9 cellular contexts compared by ENCODE assay signal in the genomic region with DNA sequence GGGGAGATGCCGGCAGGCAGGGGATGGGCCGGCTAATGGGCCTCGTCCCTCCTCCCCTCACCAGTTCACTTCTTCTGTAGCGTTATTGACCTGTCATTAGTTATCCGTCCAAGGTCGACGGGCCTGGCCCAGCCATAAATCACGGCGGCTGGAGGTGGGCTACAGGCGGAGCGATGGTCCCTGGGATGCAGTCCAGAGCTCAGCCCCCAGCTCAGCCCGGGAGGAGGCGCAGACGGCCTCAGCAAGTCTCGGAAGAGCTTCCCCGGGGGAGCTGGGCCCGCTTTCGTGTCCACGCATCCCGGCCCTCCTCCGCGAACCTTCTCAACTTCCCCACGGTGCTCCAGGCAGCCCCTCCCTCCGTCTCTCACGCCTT. TPM values are rescaled to one million over a fixed set of nuclear protein-coding genes. Genes with fewer than 3 reads are reported as not detected.
DNase-seq lines count a peak whose midpoint lies in the region; ATAC-seq and TF ChIP-seq lines count a peak whose summit lies in the region.
"Had no signal": no experiment of that assay in that cellular context is flagged by ENCODE, and none has a peak within 500 bp of the region (broad histone marks: within the 10 kb centered on the region; RNA-seq: fewer than 3 reads in every experiment).

No MANE protein-coding gene starts in this region.

- peaks cover 0 to 5% (median 0%) of the 10 kb centered on the region in 4 donors for H3K36me3 ChIP-seq in stomach
- H3K36me3 ChIP-seq: transverse colon had no signal

- no peaks in the 10 kb centered on the region for H3K9me3 Mint-ChIP-seq in activated T-cell treated with anti-CD3 and anti-CD28 coated beads, Interleukin-2, amount 50 U/mL, for 24 hours
- no peaks in the 10 kb centered on the region for H3K9me3 Mint-ChIP-seq in activated T-helper 1 cell treated with anti-CD3 and anti-CD28 coated beads, Interleukin-12 subunit alpha, Interleukin-12 subunit beta, Interleukin-2, Interleukin-4 antibody, amounts not matched to agents 30 ng/mL and 10 ng/mL and 1 ng/mL, durations not matched to agents 14 hours and 24 hours and 36 hours

- H3K27me3 ChIP-seq in stomach, result peaks cover 17 to 65% (median 46%) of the 10 kb centered on the region in 3 donors

- H3K4me3 ChIP-seq in stomach, result peak overlapping the region; percentile 50 to 63 (median 54)

- peaks cover 22% of the 10 kb centered on the region for H3K4me1 Mint-ChIP-seq in activated T-cell treated with anti-CD3 and anti-CD28 coated beads, Interleukin-2, amount 50 U/mL, for 24 hours (ENCODE audit: low read depth)
- H3K4me1 Mint-ChIP-seq in activated T-helper 1 cell treated with anti-CD3 and anti-CD28 coated beads, Interleukin-12 subunit alpha, Interleukin-12 subunit beta, Interleukin-2, Interleukin-4 antibody, amounts not matched to agents 30 ng/mL and 10 ng/mL and 1 ng/mL, durations not matched to agents 14 hours and 24 hours and 36 hours (ENCODE audit: low read depth), result no peaks in the 10 kb centered on the region

- peaks cover 0 to 13% (median 7%) of the 10 kb centered on the region in 4 donors for H3K9me3 ChIP-seq in stomach
- H3K9me3 ChIP-seq: transverse colon had no signal

- TF ChIP-seq POLR2A in stomach (IDR thresholded peaks at IDR 0.05), result no peak

- H3K27ac Mint-ChIP-seq in activated T-cell treated with anti-CD3 and anti-CD28 coated beads, Interleukin-2, amount 50 U/mL, for 24 hours, result no peak overlapping the region
- H3K27ac Mint-ChIP-seq in activated T-helper 1 cell treated with anti-CD3 and anti-CD28 coated beads, Interleukin-12 subunit alpha, Interleukin-12 subunit beta, Interleukin-2, Interleukin-4 antibody, amounts not matched to agents 30 ng/mL and 10 ng/mL and 1 ng/mL, durations not matched to agents 14 hours and 24 hours and 36 hours, result no peak overlapping the region

- DNase-seq in activated T-cell treated with anti-CD3 and anti-CD28 coated beads, Interleukin-2, amount 50 U/mL, for 24 hours, result no peak
- no peak for DNase-seq in activated T-cell treated with anti-CD3 and anti-CD28 coated beads, Interleukin-2, amount 50 U/mL, for 1 hour
- DNase-seq in activated T-helper 1 cell treated with anti-CD3 and anti-CD28 coated beads, Interleukin-12 subunit alpha, Interleukin-12 subunit beta, Interleukin-2, Interleukin-4 antibody, amounts not matched to agents 30 ng/mL and 10 ng/mL and 1 ng/mL, durations not matched to agents 14 hours and 24 hours and 36 hours (ENCODE audit: low spot score), result no peak
- DNase-seq in iPS-NIHi7 (ENCODE audit: extremely low spot score), result peak; percentile 34
- DNase-seq in stomach, result no peak
- no peak for DNase-seq in GM19240 (ENCODE audit: insufficient read length, low spot score)

- H3K4me1 ChIP-seq in stomach, result peaks cover 25 to 31% (median 30%) of the 10 kb centered on the region in 4 donors

- 2 to 10% (median 4%) methylated on average over 23 to 25 of the region's 25 CpGs for WGBS in stomach, 5 donors

- intact Hi-C loops in activated T-helper 1 cell treated with anti-CD3 and anti-CD28 coated beads, Interleukin-12 subunit alpha, Interleukin-12 subunit beta, Interleukin-2, Interleukin-4 antibody, amounts not matched to agents 30 ng/mL and 10 ng/mL and 1 ng/mL, durations not matched to agents 14 hours and 24 hours and 36 hours (cut with micrococcal nuclease), result loop anchor here (5.0 kb wide), 1 partner anchor 267 kb away; no protein-coding TSS in a partner anchor
- intact Hi-C loops in stomach (cut with DNase I; ENCODE audit: low total_unique reads), result no loop called here

- peak overlapping the region; percentile 74 for H3K4me3 Mint-ChIP-seq in activated T-cell treated with anti-CD3 and anti-CD28 coated beads, Interleukin-2, amount 50 U/mL, for 24 hours
- H3K4me3 Mint-ChIP-seq in activated T-helper 1 cell treated with anti-CD3 and anti-CD28 coated beads, Interleukin-12 subunit alpha, Interleukin-12 subunit beta, Interleukin-2, Interleukin-4 antibody, amounts not matched to agents 30 ng/mL and 10 ng/mL and 1 ng/mL, durations not matched to agents 14 hours and 24 hours and 36 hours, result peak overlapping the region; percentile 68

- H3K27ac ChIP-seq in stomach, result no peak overlapping the region
- H3K27ac ChIP-seq: transverse colon had no signal

- no peak for TF ChIP-seq CTCF in stomach (IDR thresholded peaks at IDR 0.05)

- no peak for TF ChIP-seq EP300 in stomach (IDR thresholded peaks at IDR 0.05)

- H3K27me3 Mint-ChIP-seq in activated T-cell treated with anti-CD3 and anti-CD28 coated beads, Interleukin-2, amount 50 U/mL, for 24 hours, result peaks cover 59% of the 10 kb centered on the region
- H3K27me3 Mint-ChIP-seq in activated T-helper 1 cell treated with anti-CD3 and anti-CD28 coated beads, Interleukin-12 subunit alpha, Interleukin-12 subunit beta, Interleukin-2, Interleukin-4 antibody, amounts not matched to agents 30 ng/mL and 10 ng/mL and 1 ng/mL, durations not matched to agents 14 hours and 24 hours and 36 hours (ENCODE audit: insufficient read depth), result peaks cover 45% of the 10 kb centered on the region

- no peaks in the 10 kb centered on the region for H3K36me3 Mint-ChIP-seq in activated T-cell treated with anti-CD3 and anti-CD28 coated beads, Interleukin-2, amount 50 U/mL, for 24 hours (ENCODE audit: low read depth)
- H3K36me3 Mint-ChIP-seq in activated T-helper 1 cell treated with anti-CD3 and anti-CD28 coated beads, Interleukin-12 subunit alpha, Interleukin-12 subunit beta, Interleukin-2, Interleukin-4 antibody, amounts not matched to agents 30 ng/mL and 10 ng/mL and 1 ng/mL, durations not matched to agents 14 hours and 24 hours and 36 hours (ENCODE audit: low read depth), result no peaks in the 10 kb centered on the region

- no peak for ATAC-seq in HG02885 (IDR thresholded peaks at IDR 0.05; ENCODE audit: poor library complexity, unreplicated experiment)
- no peak for ATAC-seq in HG03196 (IDR thresholded peaks at IDR 0.05; ENCODE audit: unreplicated experiment)

RNA-seq across cellular contexts. Expression of a gene that starts 18.6 kb away (rescaled TPM):
- total RNA-seq in activated T-helper 1 cell treated with anti-CD3 and anti-CD28 coated beads, Interleukin-12 subunit alpha, Interleukin-12 subunit beta, Interleukin-2, Interleukin-4 antibody, amounts not matched to agents 30 ng/mL and 10 ng/mL and 1 ng/mL, durations not matched to agents 14 hours and 24 hours and 36 hours, result 32.4 and 33.5 TPM in 2 replicates
- total RNA-seq in stomach, result 100 to 1,000 TPM in 2 of 5 donors, 10 to 100 TPM in 3; 12.9 to 122 (median 62.9) TPM
- 10 to 100 TPM; 21.4 to 38.9 (median 29.5) TPM for polyA plus RNA-seq in stomach

RNA-seq across cellular contexts. Expression of a gene that starts 18.7 kb away (rescaled TPM):
- 3.6 and 4.8 TPM in 2 replicates for total RNA-seq in activated T-helper 1 cell treated with anti-CD3 and anti-CD28 coated beads, Interleukin-12 subunit alpha, Interleukin-12 subunit beta, Interleukin-2, Interleukin-4 antibody, amounts not matched to agents 30 ng/mL and 10 ng/mL and 1 ng/mL, durations not matched to agents 14 hours and 24 hours and 36 hours
- total RNA-seq in stomach, result 10 to 100 TPM in 4 of 5 donors, 1 to 10 TPM in 1; 6.7 to 86.6 (median 18.7) TPM
- polyA plus RNA-seq in stomach, result 10 to 100 TPM; 16.7 to 27.3 (median 23.6) TPM
